In genomic region chr3:138862924-138863775, GRCh38 we compare ENCODE assay signal across 8 cellular contexts. TPM values are rescaled to one million over a fixed set of nuclear protein-coding genes. Genes with fewer than 3 reads are reported as not detected.
DNase-seq lines count a peak whose midpoint lies in the region; ATAC-seq and TF ChIP-seq lines count a peak whose summit lies in the region.

No MANE protein-coding gene starts in this region.

- H3K9me3 Mint-ChIP-seq in progenitor cell of endocrine pancreas (ENCODE audit: low read depth), result no peaks in the 10 kb centered on the region

- peak; percentile 16 for DNase-seq in AG09319 (ENCODE audit: extremely low read depth, low read depth)
- peak; percentile 90 for DNase-seq in HT-29 (ENCODE audit: low spot score)
- peak; percentile 97 for DNase-seq in SW480 (ENCODE audit: low spot score)
- DNase-seq in glomerular visceral epithelial cell (ENCODE audit: extremely low spot score), result peak; percentile 81
- peak; percentile 19 for DNase-seq in progenitor cell of endocrine pancreas (ENCODE audit: low spot score, unreplicated experiment)
- no peak for DNase-seq in NCI-H1417 (lab: John Stamatoyannopoulos, UW)
- no peak for DNase-seq in stimulated activated CD4-positive, alpha-beta T cell treated with anti-CD3 and anti-CD28 coated beads, Interleukin-12 subunit alpha, Interleukin-12 subunit beta, amount 100 ng/mL, for 4 hours

- H3K27ac Mint-ChIP-seq in progenitor cell of endocrine pancreas, result peak overlapping the region; percentile 95

- no peaks in the 10 kb centered on the region for H3K27me3 Mint-ChIP-seq in progenitor cell of endocrine pancreas

- H3K4me1 Mint-ChIP-seq in progenitor cell of endocrine pancreas (ENCODE audit: low read depth), result peaks cover 24% of the 10 kb centered on the region

- TF ChIP-seq CTCF in AG09319 (IDR thresholded peaks at IDR 0.05; ENCODE audit: low read depth, low read length) (no peak), progenitor cell of endocrine pancreas (IDR thresholded peaks at IDR 0.05; ENCODE audit: unreplicated experiment) (no peak)

- no peaks in the 10 kb centered on the region for H3K36me3 Mint-ChIP-seq in progenitor cell of endocrine pancreas (ENCODE audit: insufficient read depth)

- peak overlapping the region; percentile 9 for H3K4me3 Mint-ChIP-seq in progenitor cell of endocrine pancreas (ENCODE audit: low read depth)

- no peak for ATAC-seq in GM21576 (IDR thresholded peaks at IDR 0.05; ENCODE audit: unreplicated experiment)

RNA-seq across cellular contexts. Expression of gene PIK3CB, which starts 28.4 kb away (rescaled TPM):
- 8.6 and 10.3 TPM in 2 replicates for total RNA-seq in HT-29 (2014; rRNA removed; shearing (Covaris generic))
- total RNA-seq in progenitor cell of endocrine pancreas, result 18.3 and 23.7 TPM in 2 replicates

Comparison
In these comparisons a context has a peak if more than half of its experiments do, and no peak if none do; other contexts are left out.
1. DNase-seq: peak in AG09319 (single experiment), HT-29 (single experiment), SW480 (single experiment), glomerular visceral epithelial cell (single experiment) and progenitor cell of endocrine pancreas (single experiment); none in NCI-H1417 (0 of 3) and stimulated activated CD4-positive, alpha-beta T cell treated with anti-CD3 and anti-CD28 coated beads, Interleukin-12 subunit alpha, Interleukin-12 subunit beta, amount 100 ng/mL, for 4 hours (single experiment).